ENCODE assay signal across 9 cellular contexts in the genomic region with DNA sequence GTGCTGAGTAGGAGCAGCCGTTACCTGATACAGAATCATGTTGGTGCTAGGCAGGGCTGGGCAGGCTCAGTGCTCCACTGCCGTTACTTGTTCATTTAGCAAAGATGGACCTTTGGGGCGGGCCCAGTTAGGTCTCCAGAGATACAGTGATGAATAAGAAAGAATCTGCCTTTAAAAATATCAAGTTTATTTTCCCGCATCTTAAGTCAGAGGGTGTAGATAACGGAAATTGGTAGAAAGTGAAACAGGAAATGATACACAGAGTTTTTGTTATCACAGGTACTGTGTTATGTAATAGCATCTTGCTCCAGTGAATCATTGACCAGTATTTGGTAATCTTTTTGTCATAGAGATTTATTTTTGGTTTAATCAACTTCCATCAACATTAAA. TPM values are rescaled to one million over a fixed set of nuclear protein-coding genes. Genes with fewer than 3 reads are reported as not detected.
DNase-seq lines count a peak whose midpoint lies in the region; ATAC-seq and TF ChIP-seq lines count a peak whose summit lies in the region.
"Had no signal": no experiment of that assay in that cellular context is flagged by ENCODE, and none has a peak within 500 bp of the region (broad histone marks: within the 10 kb centered on the region; RNA-seq: fewer than 3 reads in every experiment).

No MANE protein-coding gene starts in this region.

- H3K4ac ChIP-seq in trophoblast cell (ENCODE audit: low read depth, low read length) = no peak overlapping the region

- peaks cover 65% of the 10 kb centered on the region for H3K4me1 Mint-ChIP-seq in activated CD4-positive, alpha-beta T cell treated with anti-CD3 and anti-CD28 coated beads, Interleukin-2, amount 10 ng/mL, durations not matched to agents 7 days and 5 days

- peaks cover 75% of the 10 kb centered on the region for H3K36me3 Mint-ChIP-seq in activated CD4-positive, alpha-beta T cell treated with anti-CD3 and anti-CD28 coated beads, Interleukin-2, amount 10 ng/mL, durations not matched to agents 7 days and 5 days (ENCODE audit: low read depth)

- no peak overlapping the region for H3K9ac ChIP-seq in trophoblast cell (ENCODE audit: low read length)

- no peak overlapping the region for H4K8ac ChIP-seq in trophoblast cell (ENCODE audit: low read depth, low read length)

- no peak overlapping the region for H4K91ac ChIP-seq in trophoblast cell (ENCODE audit: low read depth, low read length)

- H3K79me2 ChIP-seq in trophoblast cell (ENCODE audit: control insufficient read depth, insufficient read depth, low read length, poor library complexity) = no peaks in the 10 kb centered on the region

- no peak overlapping the region for H2BK120ac ChIP-seq in trophoblast cell (ENCODE audit: insufficient read depth, low read length, poor library complexity)

- no peak for TF ChIP-seq CTCF in omental fat pad (IDR thresholded peaks at IDR 0.05)

- no peak overlapping the region for H2BK12ac ChIP-seq in trophoblast cell (ENCODE audit: low read length)

- H3K9me3 Mint-ChIP-seq in activated CD4-positive, alpha-beta T cell treated with anti-CD3 and anti-CD28 coated beads, Interleukin-2, amount 10 ng/mL, durations not matched to agents 7 days and 5 days = no peaks in the 10 kb centered on the region

- no peak overlapping the region for H2AFZ ChIP-seq in trophoblast cell (ENCODE audit: insufficient read depth, low read length, poor library complexity)

- WGBS in trophoblast cell (ENCODE audit: extremely low coverage, insufficient coverage, insufficient read length) = no CpG with 5 or more reads among the region's 5 CpGs

- H3K4me1 ChIP-seq in trophoblast cell (ENCODE audit: control insufficient read depth in 1 of 2, insufficient read depth in 2 of 2, low read length in 2 of 2) = peaks cover 5 to 6% of the 10 kb centered on the region in 2 experiments

- no peak overlapping the region for H4K12ac ChIP-seq in trophoblast cell (ENCODE audit: low read depth, low read length)

- H2AK5ac ChIP-seq in trophoblast cell (ENCODE audit: low read length) = no peak overlapping the region

- ATAC-seq in GM18870 (IDR thresholded peaks at IDR 0.05; ENCODE audit: unreplicated experiment) = peak; percentile 37
- ATAC-seq in HG03095 (IDR thresholded peaks at IDR 0.05; ENCODE audit: unreplicated experiment) = peak; percentile 27
- peak; percentile 71 for ATAC-seq in omental fat pad (ENCODE audit: low FRiP score)
- no peak for ATAC-seq in sciatic nerve

- no peak overlapping the region for H3K4me2 ChIP-seq in trophoblast cell (ENCODE audit: low read length)

- no peaks in the 10 kb centered on the region for H3K27me3 ChIP-seq in trophoblast cell (ENCODE audit: insufficient read depth, low read length)

- H3K14ac ChIP-seq in trophoblast cell (ENCODE audit: low read length) = no peak overlapping the region

- H3K79me1 ChIP-seq in trophoblast cell (ENCODE audit: low read length) = no peaks in the 10 kb centered on the region

- H3K9me3 ChIP-seq in trophoblast cell (ENCODE audit: insufficient read depth, low read depth, low read length) = no peaks in the 10 kb centered on the region

- peak overlapping the region; percentile 86 for H3K27ac Mint-ChIP-seq in activated CD4-positive, alpha-beta T cell treated with anti-CD3 and anti-CD28 coated beads, Interleukin-2, amount 10 ng/mL, durations not matched to agents 7 days and 5 days

- peak overlapping the region; percentile 86 for H3K4me3 Mint-ChIP-seq in activated CD4-positive, alpha-beta T cell treated with anti-CD3 and anti-CD28 coated beads, Interleukin-2, amount 10 ng/mL, durations not matched to agents 7 days and 5 days

- no peak overlapping the region for H2BK5ac ChIP-seq in trophoblast cell (ENCODE audit: low read depth, low read length, poor library complexity)

- H3K36me3 ChIP-seq in trophoblast cell (ENCODE audit: control insufficient read depth in 1 of 2, insufficient read depth in 2 of 2, low read length in 2 of 2) = no peaks in the 10 kb centered on the region

- H3K23ac ChIP-seq in trophoblast cell (ENCODE audit: low read length) = no peak overlapping the region

- H3K18ac ChIP-seq in trophoblast cell (ENCODE audit: low read length) = no peak overlapping the region

- CTCF ChIA-PET in activated CD4-positive, alpha-beta T cell treated with anti-CD3 and anti-CD28 coated beads, Interleukin-2, amount 10 ng/mL, durations not matched to agents 7 days and 5 days (lab: Charles Lee) = no interaction called here

- intact Hi-C loops in sciatic nerve (cut with DNase I) = no loop called here

- no peak overlapping the region for H3K27ac ChIP-seq in trophoblast cell (ENCODE audit: low read depth, low read length)

- no peak overlapping the region for H3K4me3 ChIP-seq in trophoblast cell (ENCODE audit: low read depth, low read length)
- H3K4me3 ChIP-seq: skin epidermis had no signal

- H3K27me3 Mint-ChIP-seq in activated CD4-positive, alpha-beta T cell treated with anti-CD3 and anti-CD28 coated beads, Interleukin-2, amount 10 ng/mL, durations not matched to agents 7 days and 5 days = no peaks in the 10 kb centered on the region

- POLR2A ChIA-PET in activated CD4-positive, alpha-beta T cell treated with anti-CD3 and anti-CD28 coated beads, Interleukin-2, amount 10 ng/mL, durations not matched to agents 7 days and 5 days (lab: Charles Lee) = no interaction called here

- peak; percentile 45 for DNase-seq in activated CD4-positive, alpha-beta T cell treated with anti-CD3 and anti-CD28 coated beads, Interleukin-2, amount 10 ng/mL, durations not matched to agents 7 days and 5 days
- DNase-seq in omental fat pad (ENCODE audit: low spot score) (no peak), NCI-H510A treated with DMSO at 0.1 percent for 48 hours (lab: John Stamatoyannopoulos, UW) (no peak), trophoblast cell (no peak), NCI-H2196 treated with DMSO at 0.1 percent for 48 hours (lab: John Stamatoyannopoulos, UW; ENCODE audit: unreplicated experiment) (no peak), sciatic nerve (ENCODE audit: low spot score) (no peak)

RNA-seq across cellular contexts. Expression of a gene that starts 5.5 kb away (rescaled TPM):
- 10 to 100 TPM; 49.3 to 56.0 TPM for total RNA-seq in activated CD4-positive, alpha-beta T cell treated with anti-CD3 and anti-CD28 coated beads, Interleukin-2, amount 10 ng/mL, durations not matched to agents 7 days and 5 days
- total RNA-seq in omental fat pad (10 to 100 TPM; 17.7 to 43.9 (median 24.8) TPM), sciatic nerve (15.2 TPM)
- 8.3 and 8.9 TPM in 2 replicates for polyA plus RNA-seq in trophoblast cell (2013)
